ENCODE assay signal across 9 cellular contexts in the genomic region with DNA sequence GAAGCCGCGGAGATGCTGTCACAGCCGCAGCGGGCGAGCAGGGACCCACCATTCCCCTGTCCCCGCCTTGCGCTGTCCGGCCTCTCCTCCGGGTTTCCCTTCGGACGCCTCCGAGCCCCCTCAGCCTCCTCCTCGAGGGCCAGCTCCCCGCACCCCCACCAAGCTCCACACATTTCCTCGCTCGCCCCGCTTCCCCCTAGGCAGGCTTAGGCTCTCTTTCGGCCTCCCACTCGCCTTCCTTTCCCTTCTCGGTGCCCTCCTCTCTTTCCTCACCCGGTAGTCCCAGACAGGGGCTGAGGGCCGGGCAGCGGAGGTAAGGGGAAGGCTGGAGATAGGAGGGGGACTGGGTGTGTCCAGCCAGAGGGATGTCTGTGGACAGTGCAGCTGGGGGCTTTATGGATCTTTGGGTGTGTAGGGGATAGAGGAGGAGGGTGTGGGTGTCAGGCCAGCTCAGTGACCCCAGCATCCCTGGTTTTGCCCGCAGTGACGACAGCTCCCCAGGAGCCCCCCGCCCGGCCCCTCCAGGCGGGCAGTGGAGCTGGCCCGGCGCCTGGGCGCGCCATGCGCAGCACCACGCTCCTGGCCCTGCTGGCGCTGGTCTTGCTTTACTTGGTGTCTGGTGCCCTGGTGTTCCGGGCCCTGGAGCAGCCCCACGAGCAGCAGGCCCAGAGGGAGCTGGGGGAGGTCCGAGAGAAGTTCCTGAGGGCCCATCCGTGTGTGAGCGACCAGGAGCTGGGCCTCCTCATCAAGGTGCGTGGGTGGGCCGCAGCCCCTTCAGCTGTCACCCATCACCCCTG. TPM values are rescaled to one million over a fixed set of nuclear protein-coding genes. Genes with fewer than 3 reads are reported as not detected.
DNase-seq lines count a peak whose midpoint lies in the region; ATAC-seq and TF ChIP-seq lines count a peak whose summit lies in the region.
"Had no signal": no experiment of that assay in that cellular context is flagged by ENCODE, and none has a peak within 500 bp of the region (broad histone marks: within the 10 kb centered on the region; RNA-seq: fewer than 3 reads in every experiment).

No MANE protein-coding gene starts in this region.

- no peak for DNase-seq in right cardiac atrium
- DNase-seq in skeletal muscle cell (ENCODE audit: low read depth): no peak
- no peak for DNase-seq in cerebellar nuclear complex (lab: John Stamatoyannopoulos, UW)

- H3K4me1 ChIP-seq in ES-I3 (ENCODE audit: insufficient read depth, low read length) (no peaks in the 10 kb centered on the region), right cardiac atrium (ENCODE audit: control insufficient read depth, insufficient read depth, low read length) (peaks cover 3% of the 10 kb centered on the region)

- H3K9ac ChIP-seq in ES-I3 (ENCODE audit: low read depth, low read length): peak overlapping the region; percentile 60

- H3K27ac ChIP-seq in right cardiac atrium (ENCODE audit: low read length): no peak overlapping the region
- H3K27ac ChIP-seq: HL-60 had no signal

- intact Hi-C loops in right cardiac atrium (cut with DNase I): no loop called here

- H3K27me3 ChIP-seq in right cardiac atrium (ENCODE audit: control insufficient read depth, insufficient read depth): no peaks in the 10 kb centered on the region

- no peaks in the 10 kb centered on the region for H3K36me3 ChIP-seq in ES-I3 (ENCODE audit: insufficient read depth, low read length)

- WGBS in right cardiac atrium: 32% methylated on average over 42 of the region's 42 CpGs

- ATAC-seq in right cardiac atrium (peak in 1 of 2 donors; percentile 12), HG03139 (IDR thresholded peaks at IDR 0.05; ENCODE audit: unreplicated experiment) (no peak), HG03097 (IDR thresholded peaks at IDR 0.05; ENCODE audit: low FRiP score, unreplicated experiment) (no peak)

- no peaks in the 10 kb centered on the region; the same call in 1 of the 2 replicates for H3K9me3 ChIP-seq in ES-I3 (ENCODE audit: control insufficient read depth, insufficient read depth, low read length)
- H3K9me3 ChIP-seq in right cardiac atrium (ENCODE audit: control insufficient read depth, low read length): no peaks in the 10 kb centered on the region

- TF ChIP-seq CTCF in WI38 (IDR thresholded peaks at IDR 0.05; ENCODE audit: low read depth, low read length): no peak

- H3K4me3 ChIP-seq in WI38 (ENCODE audit: low read depth, low read length) (peak overlapping the region; percentile 37), right cardiac atrium (ENCODE audit: low read length) (peak overlapping the region; percentile 39), skeletal muscle cell (ENCODE audit: low read depth, low read length) (peak overlapping the region; percentile 38)

RNA-seq across cellular contexts. Expression of a gene that starts 1.6 kb away (rescaled TPM):
- total RNA-seq in right cardiac atrium: not detected
- 0.05 TPM for polyA plus RNA-seq in right cardiac atrium
- total RNA-seq: lung microvascular endothelial cell had no signal

RNA-seq across cellular contexts. Expression of a gene that starts 7.0 kb away (rescaled TPM):
- total RNA-seq in right cardiac atrium: 10 to 100 TPM; 31.3 to 41.7 (median 38.5) TPM
- polyA plus RNA-seq in right cardiac atrium: 35.2 TPM

RNA-seq across cellular contexts. Expression of a gene that starts 7.5 kb away (rescaled TPM):
- not detected for total RNA-seq in right cardiac atrium
- 0.14 TPM for polyA plus RNA-seq in right cardiac atrium
- total RNA-seq: lung microvascular endothelial cell had no signal

RNA-seq across cellular contexts. Expression of a gene that starts 8.2 kb away (rescaled TPM):
- total RNA-seq in right cardiac atrium: 100 to 1,000 TPM in 3 of 4 donors, 10 to 100 TPM in 1; 87.5 to 135 (median 111) TPM
- polyA plus RNA-seq in right cardiac atrium: 164 TPM

RNA-seq across cellular contexts. Expression of a gene that starts 12.7 kb away (rescaled TPM):
- total RNA-seq in right cardiac atrium: 100 to 1,000 TPM; 132 to 171 (median 141) TPM
- 199 TPM for polyA plus RNA-seq in right cardiac atrium
